Comparison of ENCODE assay signal across 8 cellular contexts in the genomic region with DNA sequence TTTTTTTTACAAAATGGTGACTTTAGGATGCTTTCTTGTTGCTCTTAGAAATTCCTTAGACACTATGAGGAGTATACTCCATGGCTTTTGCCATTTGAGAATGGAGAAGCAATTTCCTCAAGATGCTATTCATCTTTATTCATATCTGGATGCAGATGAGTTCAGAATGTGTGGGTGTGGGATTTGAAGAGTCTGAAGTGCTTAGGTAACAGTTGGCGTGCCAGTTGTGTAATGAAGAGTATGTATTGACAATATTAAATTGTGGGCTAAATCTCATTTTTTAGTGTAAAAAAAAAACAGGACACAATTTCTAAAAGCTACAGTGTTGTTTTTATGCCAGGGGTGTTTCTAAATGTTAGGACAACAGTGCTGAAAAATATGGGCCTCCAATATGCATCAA. TPM values are rescaled to one million over a fixed set of nuclear protein-coding genes. Genes with fewer than 3 reads are reported as not detected.
"Had no signal": no experiment of that assay in that cellular context is flagged by ENCODE, and none has a peak within 500 bp of the region (broad histone marks: within the 10 kb centered on the region; RNA-seq: fewer than 3 reads in every experiment).

No MANE protein-coding gene starts in this region.

- H3K9me3 Mint-ChIP-seq: GM23338, H9 had no signal

- ATAC-seq: GM23338, K562 had no signal

- H3K4me1 Mint-ChIP-seq: GM23338, H9 had no signal

- H2AFZ ChIP-seq: GM23338 had no signal

- H3K27ac ChIP-seq: HL-60 had no signal

- FAIRE-seq: H1, H54, K562 had no signal

- H3K4me3 ChIP-seq: GM23338, K562 had no signal

- H3K27ac Mint-ChIP-seq: GM23338, H9 had no signal

- H3K4me2 ChIP-seq: GM23338 had no signal

- H3K4me3 Mint-ChIP-seq: GM23338, H9 had no signal

- DNase-seq: H9, HCEC 1CT, IMR-90 had no signal

RNA-seq across cellular contexts. Expression of a gene that starts 13.8 kb away (rescaled TPM):
- total RNA-seq: IMR-90 had no signal
- polyA plus RNA-seq: IMR-90 had no signal
